In genomic region chr18:69402219-69402989, GRCh38 we compare ENCODE assay signal across 1 cellular context.
TF ChIP-seq lines count a peak whose summit lies in the region.

No MANE protein-coding gene starts in this region.

TF ChIP-seq in neural cell, 6 proteins besides CTCF, POLR2A, EP300 and RAD21 (continued from another document):
- TF ChIP-seq, protein P1, sequence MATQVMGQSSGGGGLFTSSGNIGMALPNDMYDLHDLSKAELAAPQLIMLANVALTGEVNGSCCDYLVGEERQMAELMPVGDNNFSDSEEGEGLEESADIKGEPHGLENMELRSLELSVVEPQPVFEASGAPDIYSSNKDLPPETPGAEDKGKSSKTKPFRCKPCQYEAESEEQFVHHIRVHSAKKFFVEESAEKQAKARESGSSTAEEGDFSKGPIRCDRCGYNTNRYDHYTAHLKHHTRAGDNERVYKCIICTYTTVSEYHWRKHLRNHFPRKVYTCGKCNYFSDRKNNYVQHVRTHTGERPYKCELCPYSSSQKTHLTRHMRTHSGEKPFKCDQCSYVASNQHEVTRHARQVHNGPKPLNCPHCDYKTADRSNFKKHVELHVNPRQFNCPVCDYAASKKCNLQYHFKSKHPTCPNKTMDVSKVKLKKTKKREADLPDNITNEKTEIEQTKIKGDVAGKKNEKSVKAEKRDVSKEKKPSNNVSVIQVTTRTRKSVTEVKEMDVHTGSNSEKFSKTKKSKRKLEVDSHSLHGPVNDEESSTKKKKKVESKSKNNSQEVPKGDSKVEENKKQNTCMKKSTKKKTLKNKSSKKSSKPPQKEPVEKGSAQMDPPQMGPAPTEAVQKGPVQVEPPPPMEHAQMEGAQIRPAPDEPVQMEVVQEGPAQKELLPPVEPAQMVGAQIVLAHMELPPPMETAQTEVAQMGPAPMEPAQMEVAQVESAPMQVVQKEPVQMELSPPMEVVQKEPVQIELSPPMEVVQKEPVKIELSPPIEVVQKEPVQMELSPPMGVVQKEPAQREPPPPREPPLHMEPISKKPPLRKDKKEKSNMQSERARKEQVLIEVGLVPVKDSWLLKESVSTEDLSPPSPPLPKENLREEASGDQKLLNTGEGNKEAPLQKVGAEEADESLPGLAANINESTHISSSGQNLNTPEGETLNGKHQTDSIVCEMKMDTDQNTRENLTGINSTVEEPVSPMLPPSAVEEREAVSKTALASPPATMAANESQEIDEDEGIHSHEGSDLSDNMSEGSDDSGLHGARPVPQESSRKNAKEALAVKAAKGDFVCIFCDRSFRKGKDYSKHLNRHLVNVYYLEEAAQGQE (IDR thresholded peaks at IDR 0.05; ENCODE audit: borderline replicate concordance), result no peak
- no peak for TF ChIP-seq MXI1 (conservative IDR thresholded peaks at IDR 0.05; ENCODE audit: poor library complexity, severe bottlenecking)
- no peak for TF ChIP-seq EZH2 (IDR thresholded peaks at IDR 0.05; ENCODE audit: borderline replicate concordance, insufficient read depth, low read length, poor library complexity, severe bottlenecking)
TF ChIP-seq in neural cell: peak in this region for 0.
